Comparison of ENCODE assay signal across 8 cellular contexts in the genomic region with DNA sequence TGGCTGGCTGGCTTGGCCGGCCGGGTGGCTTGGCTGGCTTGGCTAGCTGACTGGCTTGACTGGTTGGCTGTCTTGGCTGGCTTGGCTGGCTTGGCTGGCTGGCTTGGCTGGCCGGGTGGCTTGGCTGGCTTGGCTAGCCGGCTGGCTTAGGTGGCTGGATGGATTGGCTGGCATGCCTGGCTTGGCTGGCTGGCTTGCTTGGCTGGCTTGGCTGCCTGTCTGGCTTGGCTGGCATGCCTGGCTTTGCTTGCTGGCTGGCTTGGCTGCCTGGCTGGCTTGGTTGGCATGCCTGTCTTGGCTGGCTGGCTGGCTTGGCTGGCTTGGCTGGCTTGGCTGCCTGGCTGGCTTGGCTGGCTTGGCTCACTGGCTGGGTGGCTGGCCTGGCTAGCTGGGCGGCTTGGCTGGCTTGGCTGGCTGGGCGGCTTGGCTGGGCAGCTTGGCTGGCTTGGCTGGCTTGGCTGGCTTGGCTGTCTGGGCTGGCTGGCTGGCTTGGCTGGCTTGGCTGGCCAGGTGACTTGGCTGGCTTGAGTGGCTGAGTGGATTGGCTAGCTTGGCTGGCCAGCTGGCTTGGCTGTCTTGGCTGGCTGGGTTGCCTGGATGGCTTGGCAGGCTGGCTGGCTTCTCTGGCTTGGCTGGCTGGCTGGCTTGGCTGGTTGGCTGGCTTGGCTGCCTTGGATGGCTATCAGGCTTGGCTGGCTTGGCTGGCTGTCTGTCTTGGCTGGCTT.
DNase-seq lines count a peak whose midpoint lies in the region; ATAC-seq and TF ChIP-seq lines count a peak whose summit lies in the region.
"Not testable (repeated sequence)": the region's sequence is repeated elsewhere in the genome, so short reads cannot be mapped to it uniquely, and the experiment has no call there.

No MANE protein-coding gene starts in this region.

- not testable (repeated sequence) for H3K36me3 ChIP-seq in CD4-positive, alpha-beta memory T cell (ENCODE audit: insufficient read depth, low read length); lung (ENCODE audit: control insufficient read depth in 2 of 2, insufficient read depth in 2 of 2, low read length in 2 of 2)

- H3K27me3 ChIP-seq in CD4-positive, alpha-beta memory T cell (ENCODE audit: insufficient read depth, low read length); lung (ENCODE audit: control insufficient read depth, insufficient read depth): not testable (repeated sequence)

- not testable (repeated sequence) for H3K4me3 ChIP-seq in CD4-positive, alpha-beta memory T cell (ENCODE audit: low read length in 2 of 2); lung

- H3K9me3 Mint-ChIP-seq in CD4-positive, alpha-beta memory T cell; activated CD8-positive, alpha-beta T cell treated with anti-CD3 and anti-CD28 coated beads, Interleukin-2, amount 10 ng/mL, durations not matched to agents 7 days and 5 days (ENCODE audit: insufficient read depth); activated naive CD4-positive, alpha-beta T cell treated with anti-CD3 and anti-CD28 coated beads, Interleukin-2, amount 10 ng/mL, durations not matched to agents 7 days and 5 days; effector memory CD8-positive, alpha-beta T cell; stimulated activated naive B cell treated with anti-CD40 and anti-IgM and Interleukin-4, amounts not matched to agents 10 μg/mL and 1 μg/mL and 100 μg/mL, for 72 hours: not testable (repeated sequence)

- TF ChIP-seq CTCF in lung (IDR thresholded peaks at IDR 0.05; ENCODE audit: control extremely low read depth, extremely low read depth) = not testable (repeated sequence)

- H3K27ac ChIP-seq in CD4-positive, alpha-beta memory T cell (ENCODE audit: low read depth, low read length); lung (ENCODE audit: low read depth in 1 of 2, low read length in 1 of 2): not testable (repeated sequence)

- H3K27me3 Mint-ChIP-seq in CD4-positive, alpha-beta memory T cell; activated CD8-positive, alpha-beta T cell treated with anti-CD3 and anti-CD28 coated beads, Interleukin-2, amount 10 ng/mL, durations not matched to agents 7 days and 5 days (ENCODE audit: low read depth); activated naive CD4-positive, alpha-beta T cell treated with anti-CD3 and anti-CD28 coated beads, Interleukin-2, amount 10 ng/mL, durations not matched to agents 7 days and 5 days; effector memory CD8-positive, alpha-beta T cell; stimulated activated naive B cell treated with anti-CD40 and anti-IgM and Interleukin-4, amounts not matched to agents 10 μg/mL and 1 μg/mL and 100 μg/mL, for 72 hours: not testable (repeated sequence)

- POLR2A ChIA-PET in CD4-positive, alpha-beta memory T cell (lab: Charles Lee; ENCODE audit: partially characterized antibody); activated CD8-positive, alpha-beta T cell treated with anti-CD3 and anti-CD28 coated beads, Interleukin-2, amount 10 ng/mL, durations not matched to agents 7 days and 5 days (lab: Charles Lee): not testable (repeated sequence)

- not testable (repeated sequence) for H3K9me3 ChIP-seq in CD4-positive, alpha-beta memory T cell (ENCODE audit: control insufficient read depth in 1 of 2, low read length in 2 of 2)
- H3K9me3 ChIP-seq in lung (ENCODE audit: control insufficient read depth in 2 of 2, insufficient read depth in 1 of 2, low read length in 1 of 2) = peaks cover 0 to 21% of the 10 kb centered on the region in 2 donors

- CTCF ChIA-PET in CD4-positive, alpha-beta memory T cell (lab: Charles Lee; ENCODE audit: partially characterized antibody); activated CD8-positive, alpha-beta T cell treated with anti-CD3 and anti-CD28 coated beads, Interleukin-2, amount 10 ng/mL, durations not matched to agents 7 days and 5 days (lab: Charles Lee); activated naive CD4-positive, alpha-beta T cell treated with anti-CD3 and anti-CD28 coated beads, Interleukin-2, amount 10 ng/mL, durations not matched to agents 7 days and 5 days (lab: Charles Lee): not testable (repeated sequence)

- not testable (repeated sequence) for H3K4me1 ChIP-seq in CD4-positive, alpha-beta memory T cell (ENCODE audit: insufficient read depth, low read length); lung (ENCODE audit: control insufficient read depth in 2 of 2, insufficient read depth in 2 of 2, low read length in 2 of 2)

- H3K4me3 Mint-ChIP-seq in CD4-positive, alpha-beta memory T cell; activated CD8-positive, alpha-beta T cell treated with anti-CD3 and anti-CD28 coated beads, Interleukin-2, amount 10 ng/mL, durations not matched to agents 7 days and 5 days; activated naive CD4-positive, alpha-beta T cell treated with anti-CD3 and anti-CD28 coated beads, Interleukin-2, amount 10 ng/mL, durations not matched to agents 7 days and 5 days; effector memory CD8-positive, alpha-beta T cell; stimulated activated naive B cell treated with anti-CD40 and anti-IgM and Interleukin-4, amounts not matched to agents 10 μg/mL and 1 μg/mL and 100 μg/mL, for 72 hours: not testable (repeated sequence)

- intact Hi-C loops in CD4-positive, alpha-beta memory T cell (cut with micrococcal nuclease); sciatic nerve (cut with DNase I): not testable (repeated sequence)

- ATAC-seq in SK-N-SH treated with all-trans-retinoic acid at 6 μM for 48 hours (peak; percentile 54; the same call in 2 of the 3 replicates), sciatic nerve (peak; percentile 26)
- not testable (repeated sequence) for ATAC-seq in activated CD8-positive, alpha-beta T cell treated with anti-CD3 and anti-CD28 coated beads, Interleukin-2, amount 10 ng/mL, durations not matched to agents 7 days and 5 days; effector memory CD8-positive, alpha-beta T cell (replicated peaks); lung (ENCODE audit: insufficient read depth, low FRiP score); stimulated activated naive B cell treated with anti-CD40 and anti-IgM and Interleukin-4, amounts not matched to agents 10 μg/mL and 1 μg/mL and 100 μg/mL, for 72 hours (replicated peaks)

- H3K4me1 Mint-ChIP-seq in CD4-positive, alpha-beta memory T cell; activated CD8-positive, alpha-beta T cell treated with anti-CD3 and anti-CD28 coated beads, Interleukin-2, amount 10 ng/mL, durations not matched to agents 7 days and 5 days (ENCODE audit: low read depth); activated naive CD4-positive, alpha-beta T cell treated with anti-CD3 and anti-CD28 coated beads, Interleukin-2, amount 10 ng/mL, durations not matched to agents 7 days and 5 days; effector memory CD8-positive, alpha-beta T cell (ENCODE audit: low read depth in 2 of 2); stimulated activated naive B cell treated with anti-CD40 and anti-IgM and Interleukin-4, amounts not matched to agents 10 μg/mL and 1 μg/mL and 100 μg/mL, for 72 hours: not testable (repeated sequence)

- H3K36me3 Mint-ChIP-seq in CD4-positive, alpha-beta memory T cell; activated CD8-positive, alpha-beta T cell treated with anti-CD3 and anti-CD28 coated beads, Interleukin-2, amount 10 ng/mL, durations not matched to agents 7 days and 5 days (ENCODE audit: low read depth); activated naive CD4-positive, alpha-beta T cell treated with anti-CD3 and anti-CD28 coated beads, Interleukin-2, amount 10 ng/mL, durations not matched to agents 7 days and 5 days; effector memory CD8-positive, alpha-beta T cell (ENCODE audit: insufficient read depth); stimulated activated naive B cell treated with anti-CD40 and anti-IgM and Interleukin-4, amounts not matched to agents 10 μg/mL and 1 μg/mL and 100 μg/mL, for 72 hours: not testable (repeated sequence)

- WGBS in lung, 2 donors = 92 to 93% methylated on average over 4 of the region's 6 CpGs

- DNase-seq in CD4-positive, alpha-beta memory T cell = peak; percentile 22 to 70 (median 34)
- peak; percentile 49 for DNase-seq in activated CD8-positive, alpha-beta T cell treated with anti-CD3 and anti-CD28 coated beads, Interleukin-2, amount 10 ng/mL, durations not matched to agents 7 days and 5 days
- DNase-seq in activated naive CD4-positive, alpha-beta T cell treated with anti-CD3 and anti-CD28 coated beads, Interleukin-2, amount 10 ng/mL, durations not matched to agents 7 days and 5 days = peak; percentile 33
- DNase-seq in effector memory CD8-positive, alpha-beta T cell = peak; percentile 40 to 58 (median 50)
- DNase-seq in lung (ENCODE audit: low spot score) (peak; percentile 65), sciatic nerve (ENCODE audit: low spot score) (peak; percentile 83)
- peak; percentile 51 for DNase-seq in stimulated activated naive B cell treated with anti-CD40 and anti-IgM and Interleukin-4, amounts not matched to agents 10 μg/mL and 1 μg/mL and 100 μg/mL, for 72 hours

- not testable (repeated sequence) for H3K27ac Mint-ChIP-seq in CD4-positive, alpha-beta memory T cell; activated CD8-positive, alpha-beta T cell treated with anti-CD3 and anti-CD28 coated beads, Interleukin-2, amount 10 ng/mL, durations not matched to agents 7 days and 5 days; activated naive CD4-positive, alpha-beta T cell treated with anti-CD3 and anti-CD28 coated beads, Interleukin-2, amount 10 ng/mL, durations not matched to agents 7 days and 5 days; effector memory CD8-positive, alpha-beta T cell; stimulated activated naive B cell treated with anti-CD40 and anti-IgM and Interleukin-4, amounts not matched to agents 10 μg/mL and 1 μg/mL and 100 μg/mL, for 72 hours

Comparison
In these comparisons a context has a peak if more than half of its experiments do, and no peak if none do; other contexts are left out.
1. DNase-seq: peak in every context shown above with its lines; median percentile 83 in sciatic nerve; 65 in lung; 51 in stimulated activated naive B cell treated with anti-CD40 and anti-IgM and Interleukin-4, amounts not matched to agents 10 μg/mL and 1 μg/mL and 100 μg/mL, for 72 hours; 50 in effector memory CD8-positive, alpha-beta T cell; 49 in activated CD8-positive, alpha-beta T cell treated with anti-CD3 and anti-CD28 coated beads, Interleukin-2, amount 10 ng/mL, durations not matched to agents 7 days and 5 days; 34 in CD4-positive, alpha-beta memory T cell; 33 in activated naive CD4-positive, alpha-beta T cell treated with anti-CD3 and anti-CD28 coated beads, Interleukin-2, amount 10 ng/mL, durations not matched to agents 7 days and 5 days.